Comparison of ENCODE assay signal across 8 cellular contexts in genomic region chr2:96144481-96145027, GRCh38. TPM values are rescaled to one million over a fixed set of nuclear protein-coding genes. Genes with fewer than 3 reads are reported as not detected.
DNase-seq lines count a peak whose midpoint lies in the region; ATAC-seq and TF ChIP-seq lines count a peak whose summit lies in the region.

No MANE protein-coding gene starts in this region.

- no peak for ATAC-seq in Right ventricle myocardium superior (ENCODE audit: poor library complexity)
- ATAC-seq in SK-N-SH treated with all-trans-retinoic acid at 6 μM for 48 hours: no peak

- no peaks in the 10 kb centered on the region for H3K36me3 ChIP-seq in cardiac muscle cell
- H3K36me3 ChIP-seq in WERI-Rb-1: peaks cover 28% of the 10 kb centered on the region
- peaks cover 12% of the 10 kb centered on the region for H3K36me3 ChIP-seq in effector memory CD4-positive, alpha-beta T cell (ENCODE audit: control insufficient read depth, insufficient read depth, low read length)
- no peaks in the 10 kb centered on the region for H3K36me3 ChIP-seq in neutrophil
- no peaks in the 10 kb centered on the region for H3K36me3 ChIP-seq in BE2C

- TF ChIP-seq CTCF in cardiac muscle cell (IDR thresholded peaks at IDR 0.05; ENCODE audit: low read depth, low read length): no peak
- no peak for TF ChIP-seq CTCF in WERI-Rb-1 (IDR thresholded peaks at IDR 0.05; ENCODE audit: low read depth, low read length)
- TF ChIP-seq CTCF in neutrophil (IDR thresholded peaks at IDR 0.05): no peak
- TF ChIP-seq CTCF in BE2C (IDR thresholded peaks at IDR 0.05; ENCODE audit: low read depth, low read length): no peak

- H3K27me3 ChIP-seq in cardiac muscle cell: peaks cover 24% of the 10 kb centered on the region
- no peaks in the 10 kb centered on the region for H3K27me3 ChIP-seq in WERI-Rb-1 (ENCODE audit: insufficient read depth, low read depth, severe bottlenecking)
- no peaks in the 10 kb centered on the region for H3K27me3 ChIP-seq in effector memory CD4-positive, alpha-beta T cell (replicated peaks; ENCODE audit: control insufficient read depth, insufficient read depth, low read length, poor library complexity, severe bottlenecking)
- H3K27me3 ChIP-seq in neutrophil: peaks cover 9% of the 10 kb centered on the region
- H3K27me3 ChIP-seq in BE2C: no peaks in the 10 kb centered on the region

- DNase-seq in cardiac muscle cell (ENCODE audit: low read depth in 1 of 2, low spot score in 1 of 2): no peak
- no peak for DNase-seq in Right ventricle myocardium superior
- peak; percentile 39 for DNase-seq in WERI-Rb-1
- no peak for DNase-seq in effector memory CD4-positive, alpha-beta T cell
- DNase-seq in GM19238 (ENCODE audit: insufficient read length, low spot score): no peak
- DNase-seq in BE2C: no peak

- H3K4me3 ChIP-seq in cardiac muscle cell (peak overlapping the region; percentile 32), WERI-Rb-1 (ENCODE audit: low read depth, low read length) (peak overlapping the region; percentile 79), neutrophil (ENCODE audit: low read depth in 1 of 2, low read length in 1 of 2) (peak overlapping the region; percentile 68 to 76), BE2C (ENCODE audit: low read depth, low read length) (no peak overlapping the region)
- peak overlapping the region; percentile 88 for H3K4me3 ChIP-seq in effector memory CD4-positive, alpha-beta T cell (ENCODE audit: insufficient read depth, low read depth, low read length, poor library complexity, severe bottlenecking)

- no peaks in the 10 kb centered on the region for H3K9me3 ChIP-seq in cardiac muscle cell (ENCODE audit: low read depth)
- H3K9me3 ChIP-seq in WERI-Rb-1 (ENCODE audit: severe bottlenecking): no peaks in the 10 kb centered on the region
- H3K9me3 ChIP-seq in effector memory CD4-positive, alpha-beta T cell (ENCODE audit: control insufficient read depth, low read length): no peaks in the 10 kb centered on the region
- H3K9me3 ChIP-seq in neutrophil: no peaks in the 10 kb centered on the region
- H3K9me3 ChIP-seq in BE2C: no peaks in the 10 kb centered on the region

- peaks cover 14% of the 10 kb centered on the region for H3K4me1 ChIP-seq in cardiac muscle cell (ENCODE audit: low read depth)
- peaks cover 58% of the 10 kb centered on the region for H3K4me1 ChIP-seq in effector memory CD4-positive, alpha-beta T cell (ENCODE audit: control insufficient read depth, insufficient read depth, low read length, poor library complexity, severe bottlenecking)
- peaks cover 44 to 48% of the 10 kb centered on the region in 2 experiments for H3K4me1 ChIP-seq in neutrophil (ENCODE audit: control insufficient read depth in 1 of 2, insufficient read depth in 1 of 2, low read depth in 1 of 2, low read length in 1 of 2)
- peaks cover 23% of the 10 kb centered on the region for H3K4me1 ChIP-seq in BE2C

- intact Hi-C loops in Right ventricle myocardium superior (cut with DNase I): loop anchor here (10.0 kb wide), 1 partner anchor 120 kb away; the partner anchor contains the start of genes CIAO1 and TMEM127

- H3K27ac ChIP-seq in cardiac muscle cell (no peak overlapping the region), WERI-Rb-1 (peak overlapping the region; percentile 85), neutrophil (peak overlapping the region; percentile 86)
- H3K27ac ChIP-seq in effector memory CD4-positive, alpha-beta T cell (ENCODE audit: insufficient read depth, low read length, poor library complexity, severe bottlenecking): peak overlapping the region; percentile 100

TF ChIP-seq in SK-N-SH treated with all-trans-retinoic acid at 6 μM for 48 hours, 23 proteins besides CTCF, POLR2A, EP300 and RAD21:
- TF ChIP-seq OSR1 (CRISPR knock-in tag; IDR thresholded peaks at IDR 0.05): no peak
- no peak for TF ChIP-seq ISL1 (CRISPR knock-in tag; IDR thresholded peaks at IDR 0.05)
- no peak for TF ChIP-seq ZFP30 (CRISPR knock-in tag; IDR thresholded peaks at IDR 0.05)

RNA-seq across cellular contexts. Expression of gene DUSP2, which starts 0.7 kb away (rescaled TPM):
- total RNA-seq in cardiac muscle cell: 0.89 and 3.0 TPM in 2 replicates
- 1.0 and 2.2 TPM in 2 replicates for polyA plus RNA-seq in cardiac muscle cell
- 1.5 TPM for total RNA-seq in Right ventricle myocardium superior
- not detected for polyA plus RNA-seq in BE2C (2012; ENCODE audit: insufficient read depth, insufficient read length, low read depth)

RNA-seq across cellular contexts. Expression of gene ASTL, which starts 6.3 kb away (rescaled TPM):
- total RNA-seq in cardiac muscle cell (not detected in 2 replicates), Right ventricle myocardium superior (not detected)
- polyA plus RNA-seq in cardiac muscle cell: not detected in 2 replicates
- not detected for polyA plus RNA-seq in BE2C (2012; ENCODE audit: insufficient read depth, insufficient read length, low read depth)

RNA-seq across cellular contexts. Expression of gene ADRA2B, which starts 28.2 kb away (rescaled TPM):
- total RNA-seq in cardiac muscle cell (27.4 and 61.8 TPM in 2 replicates), Right ventricle myocardium superior (6.4 TPM)
- polyA plus RNA-seq in cardiac muscle cell: 28.5 and 50.8 TPM in 2 replicates
- polyA plus RNA-seq in BE2C (2012; ENCODE audit: insufficient read depth, insufficient read length, low read depth): not detected
